ENCODE assay signal across 10 cellular contexts in the genomic region with DNA sequence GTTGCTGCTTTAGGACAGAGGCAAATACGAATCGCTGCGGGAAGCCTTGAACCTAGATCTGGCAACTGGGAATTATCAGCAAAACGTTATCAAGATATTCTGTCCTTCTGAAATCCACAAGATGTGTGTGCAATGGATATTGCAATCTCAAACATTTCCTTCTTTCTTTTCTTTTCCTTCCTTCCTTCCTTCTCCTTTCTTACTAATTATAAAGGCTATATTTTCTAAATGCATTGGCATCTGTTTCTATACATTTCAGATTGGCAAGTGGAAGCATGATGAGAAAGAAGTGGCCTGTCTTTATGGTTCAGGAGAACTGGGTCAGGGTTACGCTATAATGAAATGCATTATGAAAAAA. TPM values are rescaled to one million over a fixed set of nuclear protein-coding genes. Genes with fewer than 3 reads are reported as not detected.
DNase-seq lines count a peak whose midpoint lies in the region; ATAC-seq and TF ChIP-seq lines count a peak whose summit lies in the region.
"Had no signal": no experiment of that assay in that cellular context is flagged by ENCODE, and none has a peak within 500 bp of the region (broad histone marks: within the 10 kb centered on the region; RNA-seq: fewer than 3 reads in every experiment).

No MANE protein-coding gene starts in this region.

- no peaks in the 10 kb centered on the region for H3K79me2 ChIP-seq in hepatocyte

- peaks cover 25% of the 10 kb centered on the region for H3K27me3 Mint-ChIP-seq in MCF 10A (ENCODE audit: insufficient read depth, unreplicated experiment)
- H3K27me3 Mint-ChIP-seq in T-helper 17 cell, result no peaks in the 10 kb centered on the region

- peaks cover 21% of the 10 kb centered on the region for H3K4me1 Mint-ChIP-seq in MCF 10A (ENCODE audit: insufficient read depth, unreplicated experiment)
- peaks cover 56% of the 10 kb centered on the region for H3K4me1 Mint-ChIP-seq in T-helper 17 cell

- no peaks in the 10 kb centered on the region for H3K4me1 ChIP-seq in breast epithelium
- H3K4me1 ChIP-seq in hepatocyte (ENCODE audit: insufficient read depth), result peaks cover 13% of the 10 kb centered on the region
- peaks cover 6% of the 10 kb centered on the region for H3K4me1 ChIP-seq in thymus (ENCODE audit: control insufficient read depth, insufficient read depth, low read length)

- H3K4me3 Mint-ChIP-seq in MCF 10A (ENCODE audit: unreplicated experiment), result no peak overlapping the region
- H3K4me3 Mint-ChIP-seq in T-helper 17 cell, result peak overlapping the region; percentile 96

- H3K27ac ChIP-seq in breast epithelium, result peak overlapping the region in 1 of 2 donors; percentile 4
- no peak overlapping the region for H3K27ac ChIP-seq in hepatocyte
- peak overlapping the region; percentile 46 for H3K27ac ChIP-seq in thymus (ENCODE audit: low read depth)
- H3K27ac ChIP-seq in brain microvascular endothelial cell, result no peak overlapping the region

- H3K27ac Mint-ChIP-seq in MCF 10A (ENCODE audit: low read depth, unreplicated experiment) (no peak overlapping the region), T-helper 17 cell (peak overlapping the region; percentile 99)

- POLR2A ChIA-PET in MCF 10A (lab: Yijun Ruan, JAX), result interaction anchor here (0.5 to 2.5 kb wide), 3 partner anchors 61 to 346 kb away, joined by 3 to 8 read pairs (median 7); no protein-coding TSS in a partner anchor

- in situ Hi-C loops in brain microvascular endothelial cell (cut with HindIII; ENCODE audit: low pct_ligation_motif_present, low sequenced_read_pairs), result no loop called here

- no peak for DNase-seq in MCF 10A (ENCODE audit: unreplicated experiment)
- DNase-seq in breast epithelium (ENCODE audit: low spot score in 2 of 2), result no peak
- no peak for DNase-seq in T-helper 17 cell
- no peak for DNase-seq in hepatocyte (ENCODE audit: low spot score)
- DNase-seq in brain microvascular endothelial cell, result no peak
- DNase-seq in NCI-H226, result no peak

- H3K4me3 ChIP-seq in breast epithelium, result peak overlapping the region in 1 of 3 donors; percentile 23
- H3K4me3 ChIP-seq in hepatocyte, result no peak overlapping the region
- H3K4me3 ChIP-seq in thymus (ENCODE audit: low read length), result peak overlapping the region; percentile 81
- H3K4me3 ChIP-seq in brain microvascular endothelial cell (ENCODE audit: low read depth, low read length), result no peak overlapping the region
- H3K4me3 ChIP-seq: lung had no signal

- H4K20me1 ChIP-seq in hepatocyte (ENCODE audit: insufficient read depth, poor library complexity, severe bottlenecking), result no peaks in the 10 kb centered on the region

- no peaks in the 10 kb centered on the region for H3K9me2 ChIP-seq in hepatocyte (replicated peaks; ENCODE audit: insufficient read depth)

- no peak for TF ChIP-seq POLR2A in breast epithelium (IDR thresholded peaks at IDR 0.05)

- H3K27me3 ChIP-seq in breast epithelium, result no peaks in the 10 kb centered on the region
- no peaks in the 10 kb centered on the region for H3K27me3 ChIP-seq in hepatocyte
- no peaks in the 10 kb centered on the region for H3K27me3 ChIP-seq in thymus (ENCODE audit: control insufficient read depth, insufficient read depth)
- peaks cover 5% of the 10 kb centered on the region for H3K27me3 ChIP-seq in brain microvascular endothelial cell (replicated peaks)

- no TSS peak for BruUV-seq in MCF 10A (replicated peaks; lab: Mats Ljungman, UMichigan)

- 23% methylated on average over 5 of the region's 5 CpGs for WGBS in hepatocyte (ENCODE audit: low lambda C conversion rate, missing lambda C conversion rate)
- WGBS in thymus, result 20% methylated on average over 5 of the region's 5 CpGs

- CTCF ChIA-PET in MCF 10A (lab: Yijun Ruan, JAX), result interaction anchor here (0.6 to 10.0 kb wide), 12 partner anchors 8 to 613 kb away, joined by 3 to 128 read pairs (median 8); no protein-coding TSS in a partner anchor

- TF ChIP-seq CTCF in MCF 10A (IDR thresholded peaks at IDR 0.05; ENCODE audit: unreplicated experiment), result peak; percentile 3
- TF ChIP-seq CTCF in breast epithelium (IDR thresholded peaks at IDR 0.05), result no peak
- TF ChIP-seq CTCF in hepatocyte (IDR thresholded peaks at IDR 0.05; ENCODE audit: poor library complexity), result no peak
- TF ChIP-seq CTCF in brain microvascular endothelial cell (IDR thresholded peaks at IDR 0.05; ENCODE audit: low read depth, low read length, missing control alignments), result no peak

- H3K36me3 ChIP-seq in breast epithelium (no peaks in the 10 kb centered on the region), hepatocyte (replicated peaks; ENCODE audit: insufficient read depth, low read depth) (no peaks in the 10 kb centered on the region), thymus (ENCODE audit: control insufficient read depth, insufficient read depth) (peaks cover 34% of the 10 kb centered on the region), brain microvascular endothelial cell (replicated peaks) (no peaks in the 10 kb centered on the region)

- H3K4me2 ChIP-seq in hepatocyte, result peak overlapping the region; percentile 47
- H3K4me2 ChIP-seq: smooth muscle cell had no signal

- H2AFZ ChIP-seq in hepatocyte, result no peak overlapping the region

- no peaks in the 10 kb centered on the region for H3K36me3 Mint-ChIP-seq in MCF 10A (ENCODE audit: insufficient read depth, unreplicated experiment)
- peaks cover 16% of the 10 kb centered on the region for H3K36me3 Mint-ChIP-seq in T-helper 17 cell (ENCODE audit: low read depth)

- intact Hi-C loops in MCF 10A (cut with micrococcal nuclease) (loop anchor here (1.0 kb wide), 3 partner anchors 35 to 91 kb away; no protein-coding TSS in a partner anchor), breast epithelium (cut with DNase I; ENCODE audit: low total_unique reads) (no loop called here)

- H3K9me3 ChIP-seq in breast epithelium, result no peaks in the 10 kb centered on the region
- H3K9me3 ChIP-seq in T-helper 17 cell (ENCODE audit: control insufficient read depth, low read length, poor library complexity, severe bottlenecking), result peaks cover 4% of the 10 kb centered on the region
- H3K9me3 ChIP-seq in hepatocyte (ENCODE audit: low read depth), result no peaks in the 10 kb centered on the region
- H3K9me3 ChIP-seq in thymus (ENCODE audit: control insufficient read depth), result no peaks in the 10 kb centered on the region

- H3K9me3 Mint-ChIP-seq in MCF 10A (ENCODE audit: unreplicated experiment), result no peaks in the 10 kb centered on the region

- ATAC-seq in T-helper 17 cell (no peak), GM21381 (IDR thresholded peaks at IDR 0.05; ENCODE audit: unreplicated experiment) (no peak)

RNA-seq across cellular contexts. Expression of a gene that starts 2.0 kb away (rescaled TPM):
- total RNA-seq in MCF 10A (2022), result not detected in 2 replicates
- total RNA-seq in breast epithelium, result 1 to 10 TPM; 2.9 to 4.2 (median 4.1) TPM
- total RNA-seq in T-helper 17 cell, result 100 to 1,000 TPM; 269 to 340 TPM
- total RNA-seq in hepatocyte, result 4.4 and 4.9 TPM in 2 replicates
- 1.9 and 2.9 TPM in 2 replicates for polyA plus RNA-seq in hepatocyte
- polyA plus RNA-seq in thymus, result 13.9 TPM
- total RNA-seq: smooth muscle cell had no signal
- polyA plus RNA-seq: smooth muscle cell had no signal

RNA-seq across cellular contexts. Expression of a gene that starts 42.8 kb away (rescaled TPM):
- total RNA-seq in MCF 10A (2022) (13.1 and 14.5 TPM in 2 replicates), breast epithelium (10 to 100 TPM in 1 of 3 donors, 1 to 10 TPM in 2; 9.4 to 14.9 (median 9.5) TPM), T-helper 17 cell (1 to 10 TPM; 1.6 to 2.7 TPM), hepatocyte (7.8 and 8.0 TPM in 2 replicates)
- polyA plus RNA-seq in hepatocyte (8.2 and 12.9 TPM in 2 replicates), thymus (3.6 TPM)

Comparison
In these comparisons a context has a peak if more than half of its experiments do, and no peak if none do; other contexts are left out.
1. RNA of a gene that starts 2.0 kb away (total RNA-seq): 269 to 340 TPM in T-helper 17 cell; 4.4 to 4.9 TPM in hepatocyte, 2.9 to 4.2 TPM in breast epithelium and not detected in MCF 10A; every median in the first group is over 10 times any median in the second.